Comparison of ENCODE assay signal across 8 cellular contexts in genomic region chr17:1516403-1517161, GRCh38. TPM values are rescaled to one million over a fixed set of nuclear protein-coding genes. Genes with fewer than 3 reads are reported as not detected.
A peak's percentile ranks its signal among the peaks of the same experiment; 100 is the strongest.
DNase-seq lines count a peak whose midpoint lies in the region; ATAC-seq and TF ChIP-seq lines count a peak whose summit lies in the region.

TSS of gene INPP5K (minus strand) at chr17:1516612. CDS start at chr17:1516499, 113 bp downstream.

- H3K27ac ChIP-seq in cingulate gyrus (ENCODE audit: low read depth, low read length) = peak within 1 kb of the TSS; percentile 89

- peak within 1 kb of the TSS; percentile 98 for H3K4me3 ChIP-seq in BJ (ENCODE audit: low read depth, low read length)

- H3K36me3 ChIP-seq in BJ (ENCODE audit: control insufficient read depth, insufficient read depth, low read length) = peaks cover 13% of the 10 kb centered on the region

- CTCF ChIA-PET in BJ (lab: Yijun Ruan, JAX) = interaction anchor here (0.7 to 2.6 kb wide), 22 partner anchors 9 to 263 kb away, joined by 3 to 41 read pairs (median 6); partner anchors contain the start of gene MYO1C

- ATAC-seq in HG03442 (IDR thresholded peaks at IDR 0.05; ENCODE audit: unreplicated experiment) = peak; percentile 87

- POLR2A ChIA-PET in BJ (lab: Charles Lee) = interaction anchor here (0.5 to 0.9 kb wide), 5 partner anchors 45 to 257 kb away, joined by 3 to 6 read pairs (median 5); partner anchors contain the start of gene TRARG1

- no peaks in the 10 kb centered on the region for H3K27me3 ChIP-seq in BJ (ENCODE audit: control insufficient read depth, insufficient read depth, low read length)

- peak; percentile 86 for DNase-seq in BJ (ENCODE audit: low read depth)
- DNase-seq in GM19238 (ENCODE audit: insufficient read length, low spot score) = peak; percentile 98
- DNase-seq in NCI-H524 (lab: John Stamatoyannopoulos, UW) = peak; percentile 89 to 95
- DNase-seq in activated CD4-positive, alpha-beta T cell treated with anti-CD3 and anti-CD28 coated beads for 4 hours = peak; percentile 96 to 97
- DNase-seq in kidney tubule cell (ENCODE audit: low spot score) = peak; percentile 98
- peak; percentile 88 to 97 (median 93) for DNase-seq in stimulated activated CD4-positive, alpha-beta T cell treated with anti-CD3 and anti-CD28 coated beads, Interleukin-1b, Interleukin-23, amount 100 ng/mL, for 24 hours (ENCODE audit: low read depth in 4 of 4, low spot score in 1 of 4)

- TF ChIP-seq CTCF in BJ (IDR thresholded peaks at IDR 0.05; ENCODE audit: insufficient read depth, low read depth, low read length) = no peak

RNA-seq across cellular contexts. Expression of gene INPP5K, which starts in this region (rescaled TPM):
- polyA plus RNA-seq in BJ (2011; rRNA removed) = 43.9 and 45.3 TPM in 2 replicates
- polyA minus RNA-seq in BJ (2011; rRNA and poly(A)+ RNA removed) = 42.5 and 50.9 TPM in 2 replicates

Comparison
In these comparisons a context has a peak if more than half of its experiments do, and no peak if none do; other contexts are left out.
1. Peak in every context shown above with its lines: DNase-seq, ATAC-seq, H3K4me3 ChIP-seq and H3K27ac ChIP-seq.